Comparison of ENCODE assay signal across 31 cellular contexts in the genomic region with DNA sequence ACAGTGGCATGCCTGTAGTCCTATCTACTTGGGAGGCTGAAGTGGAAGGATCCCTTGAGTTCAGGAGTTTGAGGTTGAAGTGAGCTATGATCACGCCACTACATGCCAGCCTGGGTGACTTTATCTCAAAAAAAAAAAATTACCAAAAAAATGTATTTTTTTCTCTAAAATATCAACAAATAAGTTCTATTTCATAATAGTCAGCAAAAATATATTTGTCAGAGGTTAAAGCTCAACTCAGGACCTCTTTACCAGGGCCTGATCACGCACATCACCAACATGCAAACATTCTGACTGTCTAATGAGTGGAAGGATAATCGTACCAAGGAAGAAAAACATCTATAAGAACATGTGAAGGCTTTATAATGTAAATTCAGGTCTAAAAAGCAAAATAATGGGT.
"Had no signal": no experiment of that assay in that cellular context is flagged by ENCODE, and none has a peak within 500 bp of the region (broad histone marks: within the 10 kb centered on the region; RNA-seq: fewer than 3 reads in every experiment).

No MANE protein-coding gene starts in this region.

- H3K27ac ChIP-seq: brain microvascular endothelial cell, foreskin keratinocyte, WERI-Rb-1 had no signal

- H3K9me3 Mint-ChIP-seq: activated B cell treated with CpG ODN at 0.5 μM for 24 hours; activated CD4-positive, alpha-beta memory T cell treated with anti-CD3 and anti-CD28 coated beads, Interleukin-2, amount 10 ng/mL, durations not matched to agents 7 days and 5 days; activated CD4-positive, alpha-beta T cell treated with anti-CD3 and anti-CD28 coated beads, Interleukin-2, amount 10 ng/mL, durations not matched to agents 7 days and 5 days; activated naive CD4-positive, alpha-beta T cell treated with anti-CD3 and anti-CD28 coated beads, Interleukin-2, amount 10 ng/mL, durations not matched to agents 7 days and 5 days; activated naive CD4-positive, alpha-beta T cell treated with anti-CD3 and anti-CD28 coated beads, Interleukin-2, amount 50 U/mL, for 72 hours; activated naive CD8-positive, alpha-beta T cell treated with anti-CD3 and anti-CD28 coated beads, Interleukin-2, amount 10 ng/mL, durations not matched to agents 7 days and 5 days; activated T-cell treated with anti-CD3 and anti-CD28 coated beads, Interleukin-2, amount 50 U/mL, for 24 hours; activated T-cell treated with anti-CD3 and anti-CD28 coated beads, Interleukin-2, amount 50 U/mL, for 72 hours; central memory CD8-positive, alpha-beta T cell; dendritic cell treated with granulocyte-macrophage colony-stimulating factor and Interleukin-4, amounts not matched to agents 40 ng/mL and 50 ng/mL, for 4 days; endodermal cell; T-cell; T-helper 1 cell treated with Interleukin-12 subunit alpha and Interleukin-12 subunit beta and Interleukin-4 antibody, amounts not matched to agents 30 μg/mL and 1 μg/mL, for 36 hours; T-helper 2 cell treated with Interferon-gamma antibody and Interleukin-4, amounts not matched to agents 5 μg/mL and 100 μg/mL, for 36 hours had no signal

- H3K27me3 ChIP-seq: brain microvascular endothelial cell, dorsolateral prefrontal cortex, foreskin keratinocyte, gastrocnemius medialis had no signal

- H3K27ac Mint-ChIP-seq: activated B cell treated with CpG ODN at 0.5 μM for 24 hours; activated CD4-positive, alpha-beta memory T cell treated with anti-CD3 and anti-CD28 coated beads, Interleukin-2, amount 10 ng/mL, durations not matched to agents 7 days and 5 days; activated CD4-positive, alpha-beta T cell treated with anti-CD3 and anti-CD28 coated beads, Interleukin-2, amount 10 ng/mL, durations not matched to agents 7 days and 5 days; activated naive CD4-positive, alpha-beta T cell treated with anti-CD3 and anti-CD28 coated beads, Interleukin-2, amount 10 ng/mL, durations not matched to agents 7 days and 5 days; activated naive CD4-positive, alpha-beta T cell treated with anti-CD3 and anti-CD28 coated beads, Interleukin-2, amount 50 U/mL, for 72 hours; activated naive CD8-positive, alpha-beta T cell treated with anti-CD3 and anti-CD28 coated beads, Interleukin-2, amount 10 ng/mL, durations not matched to agents 7 days and 5 days; activated T-cell treated with anti-CD3 and anti-CD28 coated beads, Interleukin-2, amount 50 U/mL, for 24 hours; activated T-cell treated with anti-CD3 and anti-CD28 coated beads, Interleukin-2, amount 50 U/mL, for 72 hours; dendritic cell treated with granulocyte-macrophage colony-stimulating factor and Interleukin-4, amounts not matched to agents 40 ng/mL and 50 ng/mL, for 4 days; endodermal cell; T-cell; T-helper 1 cell treated with Interleukin-12 subunit alpha and Interleukin-12 subunit beta and Interleukin-4 antibody, amounts not matched to agents 30 μg/mL and 1 μg/mL, for 36 hours; T-helper 2 cell treated with Interferon-gamma antibody and Interleukin-4, amounts not matched to agents 5 μg/mL and 100 μg/mL, for 36 hours had no signal

- H3K27me3 Mint-ChIP-seq: activated B cell treated with CpG ODN at 0.5 μM for 24 hours; activated CD4-positive, alpha-beta memory T cell treated with anti-CD3 and anti-CD28 coated beads, Interleukin-2, amount 10 ng/mL, durations not matched to agents 7 days and 5 days; activated CD4-positive, alpha-beta T cell treated with anti-CD3 and anti-CD28 coated beads, Interleukin-2, amount 10 ng/mL, durations not matched to agents 7 days and 5 days; activated naive CD4-positive, alpha-beta T cell treated with anti-CD3 and anti-CD28 coated beads, Interleukin-2, amount 10 ng/mL, durations not matched to agents 7 days and 5 days; activated naive CD8-positive, alpha-beta T cell treated with anti-CD3 and anti-CD28 coated beads, Interleukin-2, amount 10 ng/mL, durations not matched to agents 7 days and 5 days; activated T-cell treated with anti-CD3 and anti-CD28 coated beads, Interleukin-2, amount 50 U/mL, for 24 hours; central memory CD8-positive, alpha-beta T cell; dendritic cell treated with granulocyte-macrophage colony-stimulating factor and Interleukin-4, amounts not matched to agents 40 ng/mL and 50 ng/mL, for 4 days; T-cell had no signal

- ATAC-seq: activated CD4-positive, CD25-positive, alpha-beta regulatory T cell treated with anti-CD3 and anti-CD28 coated beads, Interleukin-2, amount 50 U/mL, for 24 hours; activated naive CD4-positive, alpha-beta T cell treated with anti-CD3 and anti-CD28 coated beads, Interleukin-2, amount 50 U/mL, for 72 hours; activated T-cell treated with anti-CD3 and anti-CD28 coated beads, Interleukin-2, amount 50 U/mL, for 72 hours; esophagus mucosa; foreskin keratinocyte; gastrocnemius medialis; T-cell had no signal

- H3K4me1 ChIP-seq: foreskin keratinocyte had no signal

- H3K4me3 Mint-ChIP-seq: activated B cell treated with CpG ODN at 0.5 μM for 24 hours; activated CD4-positive, alpha-beta memory T cell treated with anti-CD3 and anti-CD28 coated beads, Interleukin-2, amount 10 ng/mL, durations not matched to agents 7 days and 5 days; activated CD4-positive, alpha-beta T cell treated with anti-CD3 and anti-CD28 coated beads, Interleukin-2, amount 10 ng/mL, durations not matched to agents 7 days and 5 days; activated naive CD4-positive, alpha-beta T cell treated with anti-CD3 and anti-CD28 coated beads, Interleukin-2, amount 10 ng/mL, durations not matched to agents 7 days and 5 days; activated naive CD8-positive, alpha-beta T cell treated with anti-CD3 and anti-CD28 coated beads, Interleukin-2, amount 10 ng/mL, durations not matched to agents 7 days and 5 days; activated T-cell treated with anti-CD3 and anti-CD28 coated beads, Interleukin-2, amount 50 U/mL, for 24 hours; activated T-cell treated with anti-CD3 and anti-CD28 coated beads, Interleukin-2, amount 50 U/mL, for 72 hours; central memory CD8-positive, alpha-beta T cell; dendritic cell treated with granulocyte-macrophage colony-stimulating factor and Interleukin-4, amounts not matched to agents 40 ng/mL and 50 ng/mL, for 4 days; endodermal cell; T-cell; T-helper 1 cell treated with Interleukin-12 subunit alpha and Interleukin-12 subunit beta and Interleukin-4 antibody, amounts not matched to agents 30 μg/mL and 1 μg/mL, for 36 hours; T-helper 2 cell treated with Interferon-gamma antibody and Interleukin-4, amounts not matched to agents 5 μg/mL and 100 μg/mL, for 36 hours had no signal

- DNase-seq: activated B cell treated with CpG ODN at 0.5 μM for 24 hours; activated CD4-positive, alpha-beta memory T cell treated with anti-CD3 and anti-CD28 coated beads, Interleukin-2, amount 10 ng/mL, durations not matched to agents 7 days and 5 days; activated CD4-positive, alpha-beta T cell treated with anti-CD3 and anti-CD28 coated beads, Interleukin-2, amount 10 ng/mL, durations not matched to agents 7 days and 5 days; activated CD4-positive, alpha-beta T cell treated with anti-CD3 and anti-CD28 coated beads, Interleukin-2, amount 50 U/mL, for 4 hours; activated CD8-positive, alpha-beta memory T cell treated with anti-CD3 and anti-CD28 coated beads, Interleukin-2, amount 50 U/mL, for 48 hours; activated gamma-delta T cell; activated naive CD4-positive, alpha-beta T cell; activated naive CD4-positive, alpha-beta T cell treated with anti-CD3 and anti-CD28 coated beads, Interleukin-2, amount 10 ng/mL, durations not matched to agents 7 days and 5 days; activated naive CD8-positive, alpha-beta T cell treated with anti-CD3 and anti-CD28 coated beads, Interleukin-2, amount 10 ng/mL, durations not matched to agents 7 days and 5 days; activated T-cell treated with anti-CD3 and anti-CD28 coated beads for 4 hours; activated T-cell treated with anti-CD3 and anti-CD28 coated beads, Interleukin-2, amount 50 U/mL, for 24 hours; activated T-cell treated with anti-CD3 and anti-CD28 coated beads, Interleukin-2, amount 50 U/mL, for 72 hours; brain microvascular endothelial cell; dorsolateral prefrontal cortex; effector memory CD4-positive, alpha-beta T cell; endodermal cell; foreskin keratinocyte; gastrocnemius medialis; glutamatergic neuron; SW 1271; T-cell; T1000; WERI-Rb-1 had no signal

- H3K4me3 ChIP-seq: coronary artery, gastrocnemius medialis had no signal

- H3K4me1 Mint-ChIP-seq: activated B cell treated with CpG ODN at 0.5 μM for 24 hours; activated CD4-positive, alpha-beta memory T cell treated with anti-CD3 and anti-CD28 coated beads, Interleukin-2, amount 10 ng/mL, durations not matched to agents 7 days and 5 days; activated naive CD8-positive, alpha-beta T cell treated with anti-CD3 and anti-CD28 coated beads, Interleukin-2, amount 10 ng/mL, durations not matched to agents 7 days and 5 days; T-cell had no signal

- H3K36me3 ChIP-seq: WERI-Rb-1 had no signal

- H3K9me3 ChIP-seq: gastrocnemius medialis had no signal
